9 cellular contexts compared by ENCODE assay signal in genomic region chr15:89647191-89647851, GRCh38. TPM values are rescaled to one million over a fixed set of nuclear protein-coding genes. Genes with fewer than 3 reads are reported as not detected.
DNase-seq lines count a peak whose midpoint lies in the region; ATAC-seq, FAIRE-seq and TF ChIP-seq lines count a peak whose summit lies in the region.
"Had no signal": no experiment of that assay in that cellular context is flagged by ENCODE, and none has a peak within 500 bp of the region (broad histone marks: within the 10 kb centered on the region; RNA-seq: fewer than 3 reads in every experiment).

No MANE protein-coding gene starts in this region.

- no peaks in the 10 kb centered on the region for H3K9me3 Mint-ChIP-seq in central memory CD8-positive, alpha-beta T cell

- no peaks in the 10 kb centered on the region for H3K9me3 ChIP-seq in MG63

- H3K27me3 Mint-ChIP-seq in central memory CD8-positive, alpha-beta T cell = peaks cover 7% of the 10 kb centered on the region

- H3K36me3 Mint-ChIP-seq in central memory CD8-positive, alpha-beta T cell (ENCODE audit: insufficient read depth) = no peaks in the 10 kb centered on the region

- DNase-seq in GM12891 (ENCODE audit: insufficient read length, low spot score) (peak; percentile 89), MG63 (peak; percentile 63), kidney epithelial cell (ENCODE audit: low read depth) (no peak)
- peak; percentile 29 for DNase-seq in activated CD4-positive, CD25-positive, alpha-beta regulatory T cell treated with anti-CD3 and anti-CD28 coated beads, Interleukin-2, amount 50 U/mL, for 16 hours (ENCODE audit: low read depth, low spot score)
- peak; percentile 21 to 32 for DNase-seq in central memory CD8-positive, alpha-beta T cell (ENCODE audit: low spot score in 2 of 2)
- DNase-seq in stimulated activated CD4-positive, alpha-beta T cell treated with anti-CD3 and anti-CD28 coated beads, Interleukin-4, amount 100 ng/mL, for 24 hours = peak; percentile 60

- H3K4me1 Mint-ChIP-seq in central memory CD8-positive, alpha-beta T cell = peaks cover 7% of the 10 kb centered on the region

- H3K36me3 ChIP-seq in MG63 = peaks cover 90% of the 10 kb centered on the region
- no peaks in the 10 kb centered on the region for H3K36me3 ChIP-seq in kidney epithelial cell (ENCODE audit: control insufficient read depth, insufficient read depth, low read length)

- FAIRE-seq in GM12891 (lab: Jason Lieb, UNC) = peak; percentile 89
- FAIRE-seq: endometrium had no signal

- no peaks in the 10 kb centered on the region for H3K27me3 ChIP-seq in MG63
- H3K27me3 ChIP-seq in kidney epithelial cell (ENCODE audit: control insufficient read depth, insufficient read depth, low read length) = no peaks in the 10 kb centered on the region

- no peak overlapping the region for H3K27ac Mint-ChIP-seq in central memory CD8-positive, alpha-beta T cell (ENCODE audit: low read depth)

- H3K4me3 ChIP-seq in MG63 = no peak overlapping the region
- H3K4me3 ChIP-seq in kidney epithelial cell (ENCODE audit: low read depth, low read length) = no peak overlapping the region

- TF ChIP-seq POLR2A in GM12891 (IDR thresholded peaks at IDR 0.05; ENCODE audit: low read depth, low read length) = no peak

- peak; percentile 92 for TF ChIP-seq CTCF in kidney epithelial cell (IDR thresholded peaks at IDR 0.05; ENCODE audit: insufficient read depth, low read length, poor library complexity, severe bottlenecking)

- ATAC-seq in central memory CD8-positive, alpha-beta T cell (replicated peaks; ENCODE audit: extremely low read depth, poor library complexity, severe bottlenecking) = no peak
- ATAC-seq in GM18858 (IDR thresholded peaks at IDR 0.05; ENCODE audit: unreplicated experiment) = no peak
- no peak for ATAC-seq in HG03442 (IDR thresholded peaks at IDR 0.05; ENCODE audit: unreplicated experiment)

- no peak overlapping the region for H3K4me3 Mint-ChIP-seq in central memory CD8-positive, alpha-beta T cell

TF ChIP-seq in GM12891, 5 proteins besides CTCF, POLR2A, EP300 and RAD21:
- TF ChIP-seq TAF1 (IDR thresholded peaks at IDR 0.05; ENCODE audit: low read depth, low read length) = no peak
- no peak for TF ChIP-seq PAX5 (IDR thresholded peaks at IDR 0.05; ENCODE audit: insufficient read depth, low read length, severe bottlenecking)
- TF ChIP-seq POLR2AphosphoS5 (IDR thresholded peaks at IDR 0.05; ENCODE audit: low read depth, low read length) = no peak
- no peak for TF ChIP-seq POU2F2 (IDR thresholded peaks at IDR 0.05; ENCODE audit: low read depth, low read length)
- no peak for TF ChIP-seq SPI1 (IDR thresholded peaks at IDR 0.05; ENCODE audit: low read depth, low read length)
TF ChIP-seq in GM12891: peak in this region for 0.

RNA-seq across cellular contexts. Expression of gene KIF7, which starts 7.9 kb away (rescaled TPM):
- 0.73 TPM for polyA plus RNA-seq in GM12891 (2012; ENCODE audit: low read depth, missing spikeins)
- total RNA-seq in MG63 (2014; rRNA removed; shearing (Covaris generic); ENCODE audit: low replicate concordance) = 27.4 and 42.1 TPM in 2 replicates
- total RNA-seq in kidney epithelial cell = 5.4 and 7.4 TPM in 2 replicates

RNA-seq across cellular contexts. Expression of gene PLIN1, which starts 31.8 kb away (rescaled TPM):
- 0.08 TPM for polyA plus RNA-seq in GM12891 (2012; ENCODE audit: low read depth, missing spikeins)
- total RNA-seq in MG63 (2014; rRNA removed; shearing (Covaris generic); ENCODE audit: low replicate concordance) = 0.13 and 0.17 TPM in 2 replicates
- 0.08 TPM in 1 of 2 replicates, not detected in the other for total RNA-seq in kidney epithelial cell

RNA-seq across cellular contexts. Expression of gene PEX11A, which starts 43.2 kb away (rescaled TPM):
- 1.6 TPM for polyA plus RNA-seq in GM12891 (2012; ENCODE audit: low read depth, missing spikeins)
- total RNA-seq in MG63 (2014; rRNA removed; shearing (Covaris generic); ENCODE audit: low replicate concordance) = 18.3 and 18.4 TPM in 2 replicates
- total RNA-seq in kidney epithelial cell = 4.0 and 4.8 TPM in 2 replicates

RNA-seq across cellular contexts. Expression of gene WDR93, which starts 43.3 kb away (rescaled TPM):
- polyA plus RNA-seq in GM12891 (2012; ENCODE audit: low read depth, missing spikeins) = 0.04 TPM
- 0.13 TPM in 1 of 2 replicates, not detected in the other for total RNA-seq in MG63 (2014; rRNA removed; shearing (Covaris generic); ENCODE audit: low replicate concordance)
- total RNA-seq in kidney epithelial cell = 0.25 and 0.41 TPM in 2 replicates
